1 cellular context compared by ENCODE assay signal in genomic region chr2:184597996-184598312, GRCh38.
TF ChIP-seq lines count a peak whose summit lies in the region.

No MANE protein-coding gene starts in this region.

TF ChIP-seq in HepG2, 621 proteins besides CTCF, POLR2A, EP300 and RAD21 (continued from another document):
- no peak for TF ChIP-seq ZHX2 (IDR thresholded peaks at IDR 0.05; ENCODE audit: low read depth)
- TF ChIP-seq ZHX2 (CRISPR knock-in tag; IDR thresholded peaks at IDR 0.05; ENCODE audit: borderline replicate concordance) = no peak
- TF ChIP-seq HNRNPH1 (optimal IDR thresholded peaks at IDR 0.05; ENCODE audit: low read depth, low read length) = no peak
